ENCODE assay signal across 22 cellular contexts in the genomic region with DNA sequence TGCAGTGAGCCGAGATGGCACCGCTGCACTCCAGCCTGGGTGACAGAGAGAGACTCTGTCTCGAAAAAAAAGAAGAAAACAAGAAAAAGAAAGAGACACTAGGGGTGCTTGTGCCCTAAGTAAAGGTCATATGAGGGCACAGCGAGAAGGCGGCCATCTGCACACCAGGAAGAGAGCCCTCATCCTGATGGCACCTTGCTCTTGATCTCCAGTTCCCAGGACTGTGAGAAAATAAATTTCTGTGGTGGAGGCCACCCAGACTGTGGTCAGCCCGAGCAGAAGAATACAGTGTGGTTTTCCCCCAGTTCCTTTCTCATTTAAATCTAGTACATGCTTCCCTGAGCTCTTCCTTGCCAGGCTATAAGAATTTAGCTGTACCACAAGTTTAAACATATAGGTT.
DNase-seq lines count a peak whose midpoint lies in the region; ATAC-seq and TF ChIP-seq lines count a peak whose summit lies in the region.
"Had no signal": no experiment of that assay in that cellular context is flagged by ENCODE, and none has a peak within 500 bp of the region (broad histone marks: within the 10 kb centered on the region; RNA-seq: fewer than 3 reads in every experiment).

No MANE protein-coding gene starts in this region.

- H3K36me3 Mint-ChIP-seq in activated CD8-positive, alpha-beta memory T cell treated with anti-CD3 and anti-CD28 coated beads, Interleukin-2, amount 10 ng/mL, durations not matched to agents 7 days and 5 days = peaks cover under 1% of the 10 kb centered on the region
- H3K36me3 Mint-ChIP-seq: activated naive CD8-positive, alpha-beta T cell had no signal

- POLR2A ChIA-PET in HEK293T (lab: Yijun Ruan, JAX) = no interaction called here

- no peak overlapping the region for H3K27ac Mint-ChIP-seq in activated CD8-positive, alpha-beta memory T cell treated with anti-CD3 and anti-CD28 coated beads, Interleukin-2, amount 10 ng/mL, durations not matched to agents 7 days and 5 days

- peaks cover 8% of the 10 kb centered on the region for H3K27me3 Mint-ChIP-seq in activated CD8-positive, alpha-beta memory T cell treated with anti-CD3 and anti-CD28 coated beads, Interleukin-2, amount 10 ng/mL, durations not matched to agents 7 days and 5 days

- H3K4me3 ChIP-seq in astrocyte of the spinal cord (ENCODE audit: low read depth, low read length) = no peak overlapping the region
- H3K4me3 ChIP-seq: coronary artery, stomach had no signal

- CTCF ChIA-PET in activated CD8-positive, alpha-beta memory T cell treated with anti-CD3 and anti-CD28 coated beads, Interleukin-2, amount 10 ng/mL, durations not matched to agents 7 days and 5 days (lab: Charles Lee) = no interaction called here
- CTCF ChIA-PET in HEK293T (lab: Yijun Ruan, JAX) = no interaction called here

- peaks cover 25% of the 10 kb centered on the region for H3K4me1 Mint-ChIP-seq in activated CD8-positive, alpha-beta memory T cell treated with anti-CD3 and anti-CD28 coated beads, Interleukin-2, amount 10 ng/mL, durations not matched to agents 7 days and 5 days

- no peaks in the 10 kb centered on the region for H3K9me3 Mint-ChIP-seq in activated CD8-positive, alpha-beta memory T cell treated with anti-CD3 and anti-CD28 coated beads, Interleukin-2, amount 10 ng/mL, durations not matched to agents 7 days and 5 days (ENCODE audit: low read depth)

- H3K4me3 Mint-ChIP-seq in activated CD8-positive, alpha-beta memory T cell treated with anti-CD3 and anti-CD28 coated beads, Interleukin-2, amount 10 ng/mL, durations not matched to agents 7 days and 5 days = no peak overlapping the region
- H3K4me3 Mint-ChIP-seq: activated naive CD8-positive, alpha-beta T cell had no signal

- ATAC-seq in activated CD8-positive, alpha-beta memory T cell treated with anti-CD3 and anti-CD28 coated beads, Interleukin-2, amount 10 ng/mL, durations not matched to agents 7 days and 5 days = peak; percentile 49
- ATAC-seq in GM21786 (IDR thresholded peaks at IDR 0.05; ENCODE audit: unreplicated experiment) = no peak

- in situ Hi-C loops in astrocyte of the spinal cord (cut with HindIII; ENCODE audit: low sequenced_read_pairs) = no loop called here

- no peak for TF ChIP-seq CTCF in astrocyte of the spinal cord (IDR thresholded peaks at IDR 0.05; ENCODE audit: low read depth, low read length)

- no peak for DNase-seq in activated CD8-positive, alpha-beta memory T cell treated with anti-CD3 and anti-CD28 coated beads, Interleukin-2, amount 10 ng/mL, durations not matched to agents 7 days and 5 days
- DNase-seq in activated CD8-positive, alpha-beta memory T cell treated with anti-CD3 and anti-CD28 coated beads, Interleukin-2, amount 50 U/mL, for 4 hours = no peak
- DNase-seq in M059J (ENCODE audit: low read depth) = peak; percentile 79
- DNase-seq in astrocyte of the spinal cord (ENCODE audit: low read depth, low spot score) = peak; percentile 76
- DNase-seq in renal cortical epithelial cell (ENCODE audit: low read depth) = peak; percentile 44
- DNase-seq in HEK293T (ENCODE audit: extremely low spot score) = no peak
- DNase-seq in NCI-H1105 treated with DMSO at 0.1 percent for 48 hours (lab: John Stamatoyannopoulos, UW) = no peak
- DNase-seq: activated CD4-positive, alpha-beta T cell treated with anti-CD3 and anti-CD28 coated beads, Interleukin-2, amount 50 U/mL, for 48 hours; activated T-cell treated with anti-CD3 and anti-CD28 coated beads, Interleukin-2, amount 50 U/mL, for 48 hours; BE2C; GF-D8; head of caudate nucleus; KBM-7; NCI-H1048; NCI-H2081; NCI-H446 treated with DMSO at 0.1 percent for 48 hours; stimulated activated CD4-positive, alpha-beta T cell treated with anti-CD3 and anti-CD28 coated beads, Interleukin-2, amount 100 ng/mL, for 24 hours; stomach; T-helper 1 cell had no signal

TF ChIP-seq in HEK293T, 16 proteins besides CTCF, POLR2A, EP300 and RAD21:
- TF ChIP-seq ELF4 (IDR thresholded peaks at IDR 0.05) = no peak
- TF ChIP-seq NFRKB (IDR thresholded peaks at IDR 0.05) = no peak
- TF ChIP-seq ARNT (IDR thresholded peaks at IDR 0.05) = no peak
- TF ChIP-seq FOXM1 (IDR thresholded peaks at IDR 0.05; ENCODE audit: borderline replicate concordance) = no peak
- no peak for TF ChIP-seq TARDBP (IDR thresholded peaks at IDR 0.05)
- TF ChIP-seq ZNF384 (IDR thresholded peaks at IDR 0.05) = no peak
- TF ChIP-seq PKNOX1 (IDR thresholded peaks at IDR 0.05) = no peak
- TF ChIP-seq FOXK2 (IDR thresholded peaks at IDR 0.05) = no peak
- no peak for TF ChIP-seq CTBP1 (IDR thresholded peaks at IDR 0.05; ENCODE audit: borderline replicate concordance)
- no peak for TF ChIP-seq HDGF (IDR thresholded peaks at IDR 0.05; ENCODE audit: borderline replicate concordance)
- no peak for TF ChIP-seq SP1 (IDR thresholded peaks at IDR 0.05)
- TF ChIP-seq LEF1 (IDR thresholded peaks at IDR 0.05; ENCODE audit: borderline replicate concordance) = no peak
- no peak for TF ChIP-seq SUZ12 (IDR thresholded peaks at IDR 0.05)
- TF ChIP-seq BHLHE40 (IDR thresholded peaks at IDR 0.05; ENCODE audit: borderline replicate concordance) = no peak
- TF ChIP-seq FOXA1 (IDR thresholded peaks at IDR 0.05) = no peak

Comparison
In these comparisons a context has a peak if more than half of its experiments do, and no peak if none do; other contexts are left out.
1. DNase-seq: peak in M059J (single experiment), astrocyte of the spinal cord (single experiment) and renal cortical epithelial cell (single experiment); none in activated CD8-positive, alpha-beta memory T cell treated with anti-CD3 and anti-CD28 coated beads, Interleukin-2, amount 10 ng/mL, durations not matched to agents 7 days and 5 days (single experiment), activated CD8-positive, alpha-beta memory T cell treated with anti-CD3 and anti-CD28 coated beads, Interleukin-2, amount 50 U/mL, for 4 hours (single experiment), HEK293T (single experiment) and NCI-H1105 treated with DMSO at 0.1 percent for 48 hours (single experiment).